1 cellular context compared by ENCODE assay signal in genomic region chr17:77475012-77475976, GRCh38.
TF ChIP-seq lines count a peak whose summit lies in the region.

No MANE protein-coding gene starts in this region.

TF ChIP-seq in IMR-90, 13 proteins besides CTCF, POLR2A, EP300 and RAD21 (continued from another document):
- TF ChIP-seq RCOR1 (IDR thresholded peaks at IDR 0.05; ENCODE audit: insufficient replicate concordance, low read length) (peak; percentile 67), RFX5 (IDR thresholded peaks at IDR 0.05; ENCODE audit: low read depth, low read length) (no peak), MXI1 (IDR thresholded peaks at IDR 0.05; ENCODE audit: borderline replicate concordance, low read depth, low read length) (0 out of 2 replicates have a peak, but pooled peaks have one; percentile 34)
